In the genomic region with DNA sequence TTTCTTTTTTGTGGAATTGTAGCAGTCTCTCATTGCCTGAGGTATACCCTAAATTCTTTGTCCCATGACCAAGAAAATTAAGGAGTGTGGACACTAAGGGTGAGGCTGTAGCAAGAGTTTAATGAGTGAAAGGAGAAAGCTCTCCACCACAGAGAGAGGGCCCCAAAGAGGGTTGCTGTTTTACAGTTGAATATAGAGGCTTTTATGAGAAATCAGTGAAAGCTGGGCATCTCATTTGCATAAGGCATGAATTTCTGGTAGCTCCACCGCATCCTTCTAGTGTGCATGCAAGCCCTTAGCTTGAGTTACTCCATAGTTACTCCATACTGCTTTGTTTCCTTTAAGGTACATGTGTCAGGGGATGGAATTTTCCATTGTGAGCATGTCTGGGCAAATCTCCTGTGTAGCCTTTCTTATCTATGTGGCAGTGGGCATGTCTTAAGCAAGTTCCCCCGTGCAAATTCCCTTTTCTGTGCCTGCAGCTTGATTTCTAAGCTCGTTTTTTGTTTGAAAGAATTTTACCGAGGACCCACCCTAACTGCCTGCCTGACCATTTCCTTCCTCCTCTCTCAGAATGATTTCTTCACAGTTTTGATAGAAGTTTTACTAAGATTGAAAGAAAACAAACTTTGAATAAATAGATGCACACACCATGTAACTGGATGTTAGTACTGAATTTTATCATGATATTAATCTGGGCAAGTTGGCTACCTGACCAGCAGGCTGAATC, we compare ENCODE assay signal across 1 cellular context.
TF ChIP-seq lines count a peak whose summit lies in the region.

No MANE protein-coding gene starts in this region.

TF ChIP-seq in GM23338, 12 proteins besides CTCF, POLR2A, EP300 and RAD21 (continued from another document):
- TF ChIP-seq ZNF462 (CRISPR knock-in tag; IDR thresholded peaks at IDR 0.05) = no peak
- TF ChIP-seq REST (IDR thresholded peaks at IDR 0.05; ENCODE audit: unreplicated experiment) = no peak
- TF ChIP-seq EZH2phosphoT487 (IDR thresholded peaks at IDR 0.05; ENCODE audit: unreplicated experiment) = no peak
- no peak for TF ChIP-seq EZH2 (IDR thresholded peaks at IDR 0.05; ENCODE audit: low read depth, unreplicated experiment)
TF ChIP-seq in GM23338: peak in this region for 0.
